ENCODE assay signal across 23 cellular contexts in genomic region chr16:10494343-10495030, GRCh38.
DNase-seq lines count a peak whose midpoint lies in the region; ATAC-seq, FAIRE-seq and TF ChIP-seq lines count a peak whose summit lies in the region.
"Had no signal": no experiment of that assay in that cellular context is flagged by ENCODE, and none has a peak within 500 bp of the region (broad histone marks: within the 10 kb centered on the region; RNA-seq: fewer than 3 reads in every experiment).

No MANE protein-coding gene starts in this region.

- intact Hi-C loops in GM12878 (cut with micrococcal nuclease; ENCODE audit: unreplicated experiment) (no loop called here), gastrocnemius medialis (cut with DNase I; ENCODE audit: low total_unique reads) (no loop called here)

- no peak overlapping the region for H2AFZ ChIP-seq in GM12878 (ENCODE audit: control insufficient read depth, low read depth, low read length)
- H2AFZ ChIP-seq: GM23248 had no signal

- H3K36me3 ChIP-seq in GM12878 (ENCODE audit: control insufficient read depth in 2 of 2, insufficient read depth in 2 of 2, low read length in 1 of 2) (no peaks in the 10 kb centered on the region), gastrocnemius medialis (no peaks in the 10 kb centered on the region)

- H3K9me3 ChIP-seq in GM12878 (replicated peaks; ENCODE audit: control insufficient read depth, insufficient read depth, low read length) (peaks cover 3% of the 10 kb centered on the region; the same call in 2 of the 3 replicates), gastrocnemius medialis (no peaks in the 10 kb centered on the region)
- H3K9me3 ChIP-seq: SK-N-SH had no signal

- peaks cover 11% of the 10 kb centered on the region for H3K9me3 Mint-ChIP-seq in stimulated activated effector memory CD8-positive, alpha-beta T cell treated with anti-CD3 and anti-CD28 coated beads, Interleukin-12 subunit alpha, Interleukin-12 subunit beta, amount 100 ng/mL, for 72 hours

- no peaks in the 10 kb centered on the region for H3K79me2 ChIP-seq in GM12878 (ENCODE audit: control insufficient read depth, insufficient read depth, low read length)

- no peaks in the 10 kb centered on the region for H3K27me3 ChIP-seq in GM12878 (replicated peaks in 1 of 2; ENCODE audit: control insufficient read depth in 2 of 2, insufficient read depth in 2 of 2, low read length in 1 of 2)
- no peaks in the 10 kb centered on the region for H3K27me3 ChIP-seq in gastrocnemius medialis

- no peak overlapping the region for H3K27ac ChIP-seq in GM12878 (ENCODE audit: control insufficient read depth, insufficient read depth)
- no peak overlapping the region for H3K27ac ChIP-seq in gastrocnemius medialis
- H3K27ac ChIP-seq: GM23248 had no signal

- no peak for TF ChIP-seq POLR2A in GM12878 (IDR thresholded peaks at IDR 0.05; ENCODE audit: low read depth, low read length)
- TF ChIP-seq POLR2A in gastrocnemius medialis (IDR thresholded peaks at IDR 0.05), result no peak

- H3K4me1 ChIP-seq in GM12878 (ENCODE audit: control insufficient read depth, insufficient read depth, low read length) (no peaks in the 10 kb centered on the region), gastrocnemius medialis (no peaks in the 10 kb centered on the region)

- no peaks in the 10 kb centered on the region for H4K20me1 ChIP-seq in GM12878 (ENCODE audit: control insufficient read depth, insufficient read depth)

- TF ChIP-seq EP300 in GM12878 (IDR thresholded peaks at IDR 0.05; ENCODE audit: borderline replicate concordance in 1 of 2, control insufficient read depth in 1 of 2, low read depth in 2 of 2, low read length in 2 of 2), result no peak

- SMC1A ChIA-PET in GM12878 (lab: Charles Lee; ENCODE audit: uncharacterized antibody, unreplicated experiment), result interaction anchor here (0.9 to 3.4 kb wide), 5 partner anchors 10 to 197 kb away, joined by 3 to 9 read pairs (median 3); no protein-coding TSS in a partner anchor

- no peaks in the 10 kb centered on the region for H3K4me1 Mint-ChIP-seq in stimulated activated effector memory CD8-positive, alpha-beta T cell treated with anti-CD3 and anti-CD28 coated beads, Interleukin-12 subunit alpha, Interleukin-12 subunit beta, amount 100 ng/mL, for 72 hours

- H3K9ac ChIP-seq in GM12878 (ENCODE audit: control insufficient read depth, insufficient read depth, low read length), result no peak overlapping the region
- H3K9ac ChIP-seq: GM23248, SK-N-SH had no signal

- FAIRE-seq in GM12878 (lab: Jason Lieb, UNC), result no peak
- FAIRE-seq: D721Med, HTR-8/SVneo had no signal

- BruUV-seq in GM12878 (replicated peaks; lab: Mats Ljungman, UMichigan), result no TSS peak

- no peak for TF ChIP-seq RAD21 in GM12878 (IDR thresholded peaks at IDR 0.05; ENCODE audit: insufficient read depth, low read depth, low read length)

- no peak overlapping the region for H3K4me2 ChIP-seq in GM12878 (ENCODE audit: control insufficient read depth, insufficient read depth)
- H3K4me2 ChIP-seq: SK-N-SH had no signal

- RAD21 ChIA-PET in GM12878 (lab: Charles Lee; ENCODE audit: unreplicated experiment), result no interaction called here

- H3K36me3 Mint-ChIP-seq in stimulated activated effector memory CD8-positive, alpha-beta T cell treated with anti-CD3 and anti-CD28 coated beads, Interleukin-12 subunit alpha, Interleukin-12 subunit beta, amount 100 ng/mL, for 72 hours, result no peaks in the 10 kb centered on the region

- CTCF ChIA-PET in GM12878 (lab: Yijun Ruan, JAX), result interaction anchor here (1.2 to 1.9 kb wide), 2 partner anchors 15 to 26 kb away, joined by 3 to 6 read pairs; no protein-coding TSS in a partner anchor

- WGBS in GM12878 (ENCODE audit: insufficient coverage, insufficient replicate concordance, low lambda C conversion rate, missing lambda C conversion rate), result 7% methylated on average over 5 of the region's 5 CpGs

- in situ Hi-C loops in GM12878 (cut with MboI), result no loop called here
- in situ Hi-C loops in gastrocnemius medialis (cut with MboI; ENCODE audit: low sequenced_read_pairs in 4 of 4), result no loop called here

- POLR2A ChIA-PET in GM12878 (lab: Charles Lee), result no interaction called here

- TF ChIP-seq CTCF in GM12878 (IDR thresholded peaks at IDR 0.05 in 2 of 3, conservative IDR thresholded peaks at IDR 0.05 in 1 of 3; ENCODE audit: control insufficient read depth in 2 of 3, extremely low read depth in 1 of 3, insufficient read depth in 1 of 3, low read depth in 3 of 3, low read length in 3 of 3), result no peak
- no peak for TF ChIP-seq CTCF in gastrocnemius medialis (IDR thresholded peaks at IDR 0.05 in 4 of 5, conservative IDR thresholded peaks at IDR 0.05 in 1 of 5)

- DNase-seq in GM12878 (ENCODE audit: low read depth, low spot score), result no peak
- no peak for DNase-seq in stimulated activated effector memory CD8-positive, alpha-beta T cell treated with anti-CD3 and anti-CD28 coated beads, Interleukin-12 subunit alpha, Interleukin-12 subunit beta, amount 100 ng/mL, for 72 hours (ENCODE audit: low spot score in 2 of 2)
- no peak for DNase-seq in gastrocnemius medialis
- no peak for DNase-seq in DMS114 treated with DMSO at 0.1 percent for 48 hours (lab: John Stamatoyannopoulos, UW; ENCODE audit: unreplicated experiment)
- DNase-seq: C1 segment of cervical spinal cord, DMS79, GM23248, IMR-90, Karpas-422, NCI-H1105 treated with DMSO at 0.1 percent for 48 hours, NCI-H1694 treated with DMSO at 0.1 percent for 48 hours, NCI-H2227 treated with DMSO at 0.1 percent for 48 hours, NCI-H510A treated with DMSO at 0.1 percent for 48 hours, NCI-H774, PC-3, RPMI8226, SHP77 treated with DMSO at 0.1 percent for 48 hours, SK-N-SH had no signal

- no peak overlapping the region for H3K27ac Mint-ChIP-seq in stimulated activated effector memory CD8-positive, alpha-beta T cell treated with anti-CD3 and anti-CD28 coated beads, Interleukin-12 subunit alpha, Interleukin-12 subunit beta, amount 100 ng/mL, for 72 hours

- ATAC-seq in GM19395 (IDR thresholded peaks at IDR 0.05; ENCODE audit: unreplicated experiment), result peak; percentile 61
- peak; percentile 63 for ATAC-seq in HG03025 (IDR thresholded peaks at IDR 0.05; ENCODE audit: low FRiP score, unreplicated experiment)
- ATAC-seq in GM12878, result no peak
- peak; percentile 70 for ATAC-seq in stimulated activated effector memory CD8-positive, alpha-beta T cell treated with anti-CD3 and anti-CD28 coated beads, Interleukin-12 subunit alpha, Interleukin-12 subunit beta, amount 100 ng/mL, for 72 hours
- no peak for ATAC-seq in gastrocnemius medialis
- no peak for ATAC-seq in GM19328 (IDR thresholded peaks at IDR 0.05; ENCODE audit: unreplicated experiment)
- ATAC-seq: PC-3 had no signal

- H3K4me3 ChIP-seq in GM12878 (no peak overlapping the region), gastrocnemius medialis (no peak overlapping the region)
- H3K4me3 ChIP-seq: GM23248 had no signal

- no peak overlapping the region for H3K4me3 Mint-ChIP-seq in stimulated activated effector memory CD8-positive, alpha-beta T cell treated with anti-CD3 and anti-CD28 coated beads, Interleukin-12 subunit alpha, Interleukin-12 subunit beta, amount 100 ng/mL, for 72 hours

TF ChIP-seq in GM12878, 131 proteins besides CTCF, POLR2A, EP300 and RAD21:
- peak; percentile 25; the same call in 1 of the 2 replicates for TF ChIP-seq JUNB (IDR thresholded peaks at IDR 0.05)
- no peak for TF ChIP-seq RCOR1 (conservative IDR thresholded peaks at IDR 0.05; ENCODE audit: low read depth, low read length)
- no peak for TF ChIP-seq CREM (IDR thresholded peaks at IDR 0.05; ENCODE audit: low read depth)
- TF ChIP-seq CUX1 (IDR thresholded peaks at IDR 0.05; ENCODE audit: insufficient replicate concordance, low read depth, low read length), result no peak
- no peak for TF ChIP-seq NR2C2 (IDR thresholded peaks at IDR 0.05; ENCODE audit: borderline replicate concordance, control insufficient read depth, insufficient read length, low read depth)
- TF ChIP-seq CREB1 (IDR thresholded peaks at IDR 0.05; ENCODE audit: low read depth), result no peak
- TF ChIP-seq MYB (IDR thresholded peaks at IDR 0.05; ENCODE audit: borderline replicate concordance, low read depth, low read length), result no peak
- TF ChIP-seq SUPT20H (IDR thresholded peaks at IDR 0.05; ENCODE audit: borderline replicate concordance, control insufficient read depth, low read depth, low read length), result no peak

Comparison
In these comparisons a context has a peak if more than half of its experiments do, and no peak if none do; other contexts are left out.
1. ATAC-seq: peak in GM19395 (single experiment), HG03025 (single experiment) and stimulated activated effector memory CD8-positive, alpha-beta T cell treated with anti-CD3 and anti-CD28 coated beads, Interleukin-12 subunit alpha, Interleukin-12 subunit beta, amount 100 ng/mL, for 72 hours (single experiment); none in GM12878 (single experiment), gastrocnemius medialis (0 of 2) and GM19328 (single experiment).